ENCODE assay signal across 11 cellular contexts in genomic region chr14:105931808-105932483, GRCh38.
DNase-seq lines count a peak whose midpoint lies in the region; ATAC-seq and TF ChIP-seq lines count a peak whose summit lies in the region.
"Had no signal": no experiment of that assay in that cellular context is flagged by ENCODE, and none has a peak within 500 bp of the region (broad histone marks: within the 10 kb centered on the region; RNA-seq: fewer than 3 reads in every experiment).

No MANE protein-coding gene starts in this region.

- peak; percentile 19 for TF ChIP-seq CTCF in GM12865 (IDR thresholded peaks at IDR 0.05; ENCODE audit: insufficient read depth, low read depth, low read length, missing control alignments)
- TF ChIP-seq CTCF in brain microvascular endothelial cell (IDR thresholded peaks at IDR 0.05; ENCODE audit: low read depth, low read length, missing control alignments), result no peak

- peaks cover 2% of the 10 kb centered on the region for H3K9me3 ChIP-seq in right cardiac atrium (ENCODE audit: control insufficient read depth, low read length)

- H3K27ac Mint-ChIP-seq in activated CD8-positive, alpha-beta T cell treated with anti-CD3 and anti-CD28 coated beads, Interleukin-2, amount 10 ng/mL, durations not matched to agents 7 days and 5 days, result no peak overlapping the region
- H3K27ac Mint-ChIP-seq: WTC11 had no signal

- no peak overlapping the region for H3K4me3 ChIP-seq in GM12865 (ENCODE audit: low read depth, low read length)
- H3K4me3 ChIP-seq in brain microvascular endothelial cell (ENCODE audit: low read depth, low read length), result no peak overlapping the region
- no peak overlapping the region for H3K4me3 ChIP-seq in right cardiac atrium (ENCODE audit: low read length)

- intact Hi-C loops in right cardiac atrium (cut with DNase I), result no loop called here

- H3K4me1 ChIP-seq in right cardiac atrium (ENCODE audit: control insufficient read depth, insufficient read depth, low read length), result no peaks in the 10 kb centered on the region

- ATAC-seq in activated CD8-positive, alpha-beta T cell treated with anti-CD3 and anti-CD28 coated beads, Interleukin-2, amount 10 ng/mL, durations not matched to agents 7 days and 5 days, result peak; percentile 60
- no peak for ATAC-seq in right cardiac atrium
- ATAC-seq: WTC11 had no signal

- no peaks in the 10 kb centered on the region for H3K36me3 ChIP-seq in brain microvascular endothelial cell (replicated peaks)

- H3K36me3 Mint-ChIP-seq in activated CD8-positive, alpha-beta T cell treated with anti-CD3 and anti-CD28 coated beads, Interleukin-2, amount 10 ng/mL, durations not matched to agents 7 days and 5 days (ENCODE audit: low read depth), result no peaks in the 10 kb centered on the region

- H3K27me3 ChIP-seq in brain microvascular endothelial cell (replicated peaks) (no peaks in the 10 kb centered on the region), right cardiac atrium (ENCODE audit: control insufficient read depth, insufficient read depth) (no peaks in the 10 kb centered on the region)

- POLR2A ChIA-PET in activated CD8-positive, alpha-beta T cell treated with anti-CD3 and anti-CD28 coated beads, Interleukin-2, amount 10 ng/mL, durations not matched to agents 7 days and 5 days (lab: Charles Lee), result no interaction called here

- H3K27ac ChIP-seq in brain microvascular endothelial cell, result no peak overlapping the region
- H3K27ac ChIP-seq in right cardiac atrium (ENCODE audit: low read length), result no peak overlapping the region

- no peak overlapping the region for H3K4me3 Mint-ChIP-seq in activated CD8-positive, alpha-beta T cell treated with anti-CD3 and anti-CD28 coated beads, Interleukin-2, amount 10 ng/mL, durations not matched to agents 7 days and 5 days
- H3K4me3 Mint-ChIP-seq: WTC11 had no signal

- WGBS in right cardiac atrium, result 70% methylated on average over 13 of the region's 13 CpGs

- CTCF ChIA-PET in activated CD8-positive, alpha-beta T cell treated with anti-CD3 and anti-CD28 coated beads, Interleukin-2, amount 10 ng/mL, durations not matched to agents 7 days and 5 days (lab: Charles Lee), result interaction anchor here (1.0 kb wide), 2 partner anchors 75 to 254 kb away, joined by 3 read pairs; no protein-coding TSS in a partner anchor

- DNase-seq in COLO668 (lab: John Stamatoyannopoulos, UW; ENCODE audit: unreplicated experiment), result peak; percentile 15
- peak; percentile 61 for DNase-seq in GM12865 (ENCODE audit: low read depth)
- peak; percentile 97 for DNase-seq in NCI-H1694 treated with DMSO at 0.1 percent for 48 hours (lab: John Stamatoyannopoulos, UW)
- peak; percentile 38 for DNase-seq in activated CD8-positive, alpha-beta T cell treated with anti-CD3 and anti-CD28 coated beads, Interleukin-2, amount 10 ng/mL, durations not matched to agents 7 days and 5 days
- DNase-seq in brain microvascular endothelial cell, result no peak
- DNase-seq in NCI-H1105 treated with DMSO at 0.1 percent for 48 hours (lab: John Stamatoyannopoulos, UW), result no peak
- no peak for DNase-seq in right cardiac atrium
- DNase-seq: HCEC 1CT; NCI-H1105; stimulated activated CD4-positive, alpha-beta T cell treated with anti-CD3 and anti-CD28 coated beads, Interleukin-4, amount 100 ng/mL, for 1 hour had no signal

- in situ Hi-C loops in brain microvascular endothelial cell (cut with HindIII; ENCODE audit: low pct_ligation_motif_present, low sequenced_read_pairs), result no loop called here

- peaks cover 4% of the 10 kb centered on the region for H3K9me3 Mint-ChIP-seq in activated CD8-positive, alpha-beta T cell treated with anti-CD3 and anti-CD28 coated beads, Interleukin-2, amount 10 ng/mL, durations not matched to agents 7 days and 5 days (ENCODE audit: insufficient read depth)

- peaks cover 46% of the 10 kb centered on the region for H3K27me3 Mint-ChIP-seq in activated CD8-positive, alpha-beta T cell treated with anti-CD3 and anti-CD28 coated beads, Interleukin-2, amount 10 ng/mL, durations not matched to agents 7 days and 5 days (ENCODE audit: low read depth)

- no peaks in the 10 kb centered on the region for H3K4me1 Mint-ChIP-seq in activated CD8-positive, alpha-beta T cell treated with anti-CD3 and anti-CD28 coated beads, Interleukin-2, amount 10 ng/mL, durations not matched to agents 7 days and 5 days (ENCODE audit: low read depth)
- H3K4me1 Mint-ChIP-seq: WTC11 had no signal

Comparison
In these comparisons a context has a peak if more than half of its experiments do, and no peak if none do; other contexts are left out.
1. DNase-seq: peak in COLO668 (single experiment), GM12865 (single experiment), NCI-H1694 treated with DMSO at 0.1 percent for 48 hours (single experiment) and activated CD8-positive, alpha-beta T cell treated with anti-CD3 and anti-CD28 coated beads, Interleukin-2, amount 10 ng/mL, durations not matched to agents 7 days and 5 days (single experiment); none in brain microvascular endothelial cell (single experiment), NCI-H1105 treated with DMSO at 0.1 percent for 48 hours (single experiment) and right cardiac atrium (0 of 3).